13 cellular contexts compared by ENCODE assay signal in the genomic region with DNA sequence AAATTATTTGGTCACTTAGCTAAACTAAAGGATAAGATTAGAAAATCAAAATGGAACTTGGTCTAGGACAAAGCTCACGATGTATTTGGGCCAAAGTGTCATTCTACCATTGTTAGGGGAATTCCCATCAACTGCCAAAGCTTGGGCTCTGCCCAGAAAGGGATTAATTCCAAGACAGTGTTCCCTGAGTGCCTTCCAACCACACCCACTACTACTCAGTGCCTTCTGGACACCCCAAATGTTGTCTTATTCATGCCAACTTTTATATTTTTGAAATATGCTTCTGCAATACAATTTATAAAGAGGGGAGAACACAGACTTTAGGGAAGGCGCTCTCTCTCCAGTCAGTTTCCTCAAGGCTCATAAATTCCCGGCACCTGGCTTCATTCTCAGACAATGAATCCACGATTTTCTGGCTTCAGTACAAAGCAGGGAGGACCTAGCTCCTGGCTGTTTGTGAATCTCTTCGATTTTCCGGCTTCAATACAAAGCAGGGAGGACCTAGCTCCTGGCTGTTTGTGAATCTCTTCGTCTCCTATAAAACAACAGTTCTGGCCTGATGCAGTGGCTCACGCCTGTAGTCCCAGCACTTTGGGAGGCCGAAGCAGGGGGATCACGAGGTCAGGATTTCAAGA.
DNase-seq lines count a peak whose midpoint lies in the region; ATAC-seq and TF ChIP-seq lines count a peak whose summit lies in the region.
"Had no signal": no experiment of that assay in that cellular context is flagged by ENCODE, and none has a peak within 500 bp of the region (broad histone marks: within the 10 kb centered on the region; RNA-seq: fewer than 3 reads in every experiment).

No MANE protein-coding gene starts in this region.

- no peak overlapping the region for H3K4me3 ChIP-seq in epithelial cell of esophagus (ENCODE audit: low read length)
- H3K4me3 ChIP-seq: Peyer's patch had no signal

- H3K27ac ChIP-seq in C4-2B: peak overlapping the region; percentile 2
- H3K27ac ChIP-seq: Peyer's patch had no signal

- TF ChIP-seq CTCF in C4-2B (conservative IDR thresholded peaks at IDR 0.05): no peak
- TF ChIP-seq CTCF in epithelial cell of esophagus (IDR thresholded peaks at IDR 0.05; ENCODE audit: insufficient read depth, low read depth, low read length, missing control alignments): no peak

- ATAC-seq in HG03039 (IDR thresholded peaks at IDR 0.05; ENCODE audit: unreplicated experiment) (no peak), HG03159 (IDR thresholded peaks at IDR 0.05; ENCODE audit: unreplicated experiment) (no peak)
- ATAC-seq: activated CD4-positive, alpha-beta T cell treated with anti-CD3 and anti-CD28 coated beads for 36 hours; activated naive CD8-positive, alpha-beta T cell treated with anti-CD3 and anti-CD28 coated beads, Interleukin-2, amount 50 U/mL, for 24 hours; stimulated activated naive CD8-positive, alpha-beta T cell treated with anti-CD3 and anti-CD28 coated beads, Interleukin-15, amount 100 ng/mL, for 72 hours had no signal

- DNase-seq in NCI-H2171 (lab: John Stamatoyannopoulos, UW): peak; percentile 18
- peak; percentile 53 for DNase-seq in epithelial cell of esophagus (ENCODE audit: low read depth)
- peak; percentile 55 for DNase-seq in myocyte (ENCODE audit: low read depth)
- no peak for DNase-seq in activated CD4-positive, alpha-beta T cell treated with anti-CD3 and anti-CD28 coated beads, Interleukin-2, amount 50 U/mL, for 4 hours
- DNase-seq in NCI-H510A treated with DMSO at 0.1 percent for 48 hours (lab: John Stamatoyannopoulos, UW): no peak
- DNase-seq: activated CD4-positive, alpha-beta T cell treated with anti-CD3 and anti-CD28 coated beads for 36 hours; activated naive CD8-positive, alpha-beta T cell treated with anti-CD3 and anti-CD28 coated beads, Interleukin-2, amount 50 U/mL, for 24 hours; BE2C; Peyer's patch; stimulated activated naive CD8-positive, alpha-beta T cell treated with anti-CD3 and anti-CD28 coated beads, Interleukin-15, amount 100 ng/mL, for 72 hours had no signal

Comparison
In these comparisons a context has a peak if more than half of its experiments do, and no peak if none do; other contexts are left out.
1. DNase-seq: peak in NCI-H2171 (single experiment), epithelial cell of esophagus (single experiment) and myocyte (single experiment); none in activated CD4-positive, alpha-beta T cell treated with anti-CD3 and anti-CD28 coated beads, Interleukin-2, amount 50 U/mL, for 4 hours (0 of 2) and NCI-H510A treated with DMSO at 0.1 percent for 48 hours (single experiment).